10 cellular contexts compared by ENCODE assay signal in the genomic region with DNA sequence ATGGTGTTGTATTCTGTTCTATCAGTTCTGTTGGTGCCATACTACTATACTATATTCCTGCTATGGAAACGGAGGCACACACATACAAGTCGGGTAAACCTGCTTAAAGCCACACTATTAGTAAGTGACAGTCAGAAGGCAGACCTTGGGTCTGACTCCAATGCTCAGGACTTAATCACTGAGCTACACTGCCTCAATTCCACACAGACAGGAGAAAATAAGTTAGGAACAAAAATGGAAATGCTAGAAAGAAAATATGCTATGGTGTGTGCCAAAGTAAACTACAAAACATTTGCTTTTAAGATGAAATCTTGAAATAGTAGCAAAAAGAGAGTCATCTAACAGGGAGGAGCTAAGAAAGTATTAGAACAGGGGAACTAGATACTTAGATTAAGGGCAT. TPM values are rescaled to one million over a fixed set of nuclear protein-coding genes. Genes with fewer than 3 reads are reported as not detected.
DNase-seq lines count a peak whose midpoint lies in the region; ATAC-seq and TF ChIP-seq lines count a peak whose summit lies in the region.
"Had no signal": no experiment of that assay in that cellular context is flagged by ENCODE, and none has a peak within 500 bp of the region (broad histone marks: within the 10 kb centered on the region; RNA-seq: fewer than 3 reads in every experiment).

No MANE protein-coding gene starts in this region.

- TF ChIP-seq CTCF in ascending aorta (IDR thresholded peaks at IDR 0.05) (no peak), progenitor cell of endocrine pancreas (IDR thresholded peaks at IDR 0.05; ENCODE audit: unreplicated experiment) (no peak), testis (IDR thresholded peaks at IDR 0.05) (no peak), suprapubic skin (IDR thresholded peaks at IDR 0.05) (no peak)
- no peak for TF ChIP-seq CTCF in activated CD8-positive, alpha-beta T cell treated with anti-CD3 and anti-CD28 coated beads for 36 hours (IDR thresholded peaks at IDR 0.05)

- POLR2A ChIA-PET in activated CD8-positive, alpha-beta T cell treated with anti-CD3 and anti-CD28 coated beads for 36 hours (lab: Charles Lee), result interaction anchor here (0.7 kb wide), 1 partner anchor 10 kb away, joined by 3 read pairs; no protein-coding TSS in a partner anchor

- H3K9me3 Mint-ChIP-seq in progenitor cell of endocrine pancreas (ENCODE audit: low read depth), result no peaks in the 10 kb centered on the region
- H3K9me3 Mint-ChIP-seq in activated CD8-positive, alpha-beta T cell treated with anti-CD3 and anti-CD28 coated beads for 36 hours, result no peaks in the 10 kb centered on the region
- H3K9me3 Mint-ChIP-seq: activated T-cell treated with anti-CD3 and anti-CD28 coated beads, Interleukin-2, amount 50 U/mL, for 72 hours had no signal

- TF ChIP-seq EP300 in suprapubic skin (IDR thresholded peaks at IDR 0.05), result no peak

- H3K4me1 Mint-ChIP-seq in progenitor cell of endocrine pancreas (ENCODE audit: low read depth), result peaks cover 28% of the 10 kb centered on the region
- peaks cover 11% of the 10 kb centered on the region for H3K4me1 Mint-ChIP-seq in activated CD8-positive, alpha-beta T cell treated with anti-CD3 and anti-CD28 coated beads for 36 hours (ENCODE audit: low read depth)

- no peak for DNase-seq in ascending aorta (ENCODE audit: low spot score in 2 of 2)
- no peak for DNase-seq in progenitor cell of endocrine pancreas (ENCODE audit: low spot score, unreplicated experiment)
- no peak for DNase-seq in testis
- no peak for DNase-seq in 8988T
- DNase-seq in activated CD8-positive, alpha-beta T cell treated with anti-CD3 and anti-CD28 coated beads for 36 hours, result no peak
- no peak for DNase-seq in suprapubic skin (ENCODE audit: low spot score in 2 of 2)

- 59 to 74% methylated on average over 2 of the region's 2 CpGs for WGBS in testis, 2 donors
- WGBS in suprapubic skin, result 48% methylated on average over 2 of the region's 2 CpGs

- no peaks in the 10 kb centered on the region for H3K27me3 ChIP-seq in ascending aorta
- H3K27me3 ChIP-seq in testis, result no peaks in the 10 kb centered on the region
- no peaks in the 10 kb centered on the region for H3K27me3 ChIP-seq in suprapubic skin
- H3K27me3 ChIP-seq: dorsolateral prefrontal cortex had no signal

- H3K36me3 ChIP-seq in ascending aorta, result no peaks in the 10 kb centered on the region
- H3K36me3 ChIP-seq in testis (ENCODE audit: low read depth, missing control alignments), result no peaks in the 10 kb centered on the region
- H3K36me3 ChIP-seq in suprapubic skin, result no peaks in the 10 kb centered on the region

- H3K27ac ChIP-seq in ascending aorta, result peak overlapping the region; percentile 44 to 81
- peak overlapping the region in 1 of 2 donors; percentile 71 for H3K27ac ChIP-seq in testis
- H3K27ac ChIP-seq in suprapubic skin, result no peak overlapping the region

- intact Hi-C loops in ascending aorta (cut with DNase I), result loop anchor here (2.0 kb wide), 1 partner anchor 48 kb away; the partner anchor contains the start of gene MYO1D
- intact Hi-C loops in testis (cut with DNase I; ENCODE audit: low total_unique reads), result no loop called here
- intact Hi-C loops in activated CD8-positive, alpha-beta T cell treated with anti-CD3 and anti-CD28 coated beads for 36 hours (cut with micrococcal nuclease), result no loop called here

- H3K4me1 ChIP-seq in ascending aorta, result peaks cover 0 to 47% of the 10 kb centered on the region in 2 donors
- H3K4me1 ChIP-seq in testis, result no peaks in the 10 kb centered on the region
- H3K4me1 ChIP-seq in suprapubic skin, result peaks cover 25% of the 10 kb centered on the region

- H3K4me3 Mint-ChIP-seq in progenitor cell of endocrine pancreas (ENCODE audit: low read depth), result no peak overlapping the region
- no peak overlapping the region for H3K4me3 Mint-ChIP-seq in activated CD8-positive, alpha-beta T cell treated with anti-CD3 and anti-CD28 coated beads for 36 hours
- H3K4me3 Mint-ChIP-seq: activated T-cell treated with anti-CD3 and anti-CD28 coated beads, Interleukin-2, amount 50 U/mL, for 72 hours had no signal

- ATAC-seq in GM18873 (IDR thresholded peaks at IDR 0.05; ENCODE audit: low FRiP score, unreplicated experiment) (peak; percentile 13), HG02885 (IDR thresholded peaks at IDR 0.05; ENCODE audit: poor library complexity, unreplicated experiment) (peak; percentile 22)
- ATAC-seq in activated CD8-positive, alpha-beta T cell treated with anti-CD3 and anti-CD28 coated beads for 36 hours, result no peak

- H3K4me3 ChIP-seq in ascending aorta, result no peak overlapping the region
- H3K4me3 ChIP-seq in testis, result no peak overlapping the region
- no peak overlapping the region for H3K4me3 ChIP-seq in suprapubic skin

- no peaks in the 10 kb centered on the region for H3K36me3 Mint-ChIP-seq in progenitor cell of endocrine pancreas (ENCODE audit: insufficient read depth)
- H3K36me3 Mint-ChIP-seq in activated CD8-positive, alpha-beta T cell treated with anti-CD3 and anti-CD28 coated beads for 36 hours (ENCODE audit: low read depth), result no peaks in the 10 kb centered on the region

- peak overlapping the region; percentile 79 for H3K27ac Mint-ChIP-seq in progenitor cell of endocrine pancreas
- no peak overlapping the region for H3K27ac Mint-ChIP-seq in activated CD8-positive, alpha-beta T cell treated with anti-CD3 and anti-CD28 coated beads for 36 hours
- H3K27ac Mint-ChIP-seq: activated T-cell treated with anti-CD3 and anti-CD28 coated beads, Interleukin-2, amount 50 U/mL, for 72 hours had no signal

- CTCF ChIA-PET in activated CD8-positive, alpha-beta T cell treated with anti-CD3 and anti-CD28 coated beads for 36 hours (lab: Charles Lee), result interaction anchor here (1.0 to 3.7 kb wide), 6 partner anchors 8 to 48 kb away, joined by 3 to 24 read pairs (median 3); partner anchors contain the start of gene MYO1D

- H3K9me3 ChIP-seq in ascending aorta (no peaks in the 10 kb centered on the region), testis (no peaks in the 10 kb centered on the region), suprapubic skin (no peaks in the 10 kb centered on the region)

- H3K27me3 Mint-ChIP-seq in progenitor cell of endocrine pancreas, result no peaks in the 10 kb centered on the region
- peaks cover 13% of the 10 kb centered on the region for H3K27me3 Mint-ChIP-seq in activated CD8-positive, alpha-beta T cell treated with anti-CD3 and anti-CD28 coated beads for 36 hours

- no peak for TF ChIP-seq POLR2A in testis (IDR thresholded peaks at IDR 0.05)
- TF ChIP-seq POLR2A in suprapubic skin (IDR thresholded peaks at IDR 0.05), result no peak

RNA-seq across cellular contexts. Expression of gene MYO1D, which starts 48.1 kb away (rescaled TPM):
- 105 TPM for total RNA-seq in ascending aorta
- total RNA-seq in progenitor cell of endocrine pancreas, result 36.9 and 45.9 TPM in 2 replicates
- total RNA-seq in testis, result 10 to 100 TPM; 33.6 to 34.1 TPM
- polyA plus RNA-seq in testis (ENCODE audit: insufficient read depth, low read depth, low replicate concordance), result 29.5 TPM
- total RNA-seq in activated CD8-positive, alpha-beta T cell treated with anti-CD3 and anti-CD28 coated beads for 36 hours, result 1 to 10 TPM; 8.3 to 9.2 TPM
- 10 to 100 TPM; 70.5 to 92.3 (median 72.7) TPM for total RNA-seq in suprapubic skin
